In the genomic region with DNA sequence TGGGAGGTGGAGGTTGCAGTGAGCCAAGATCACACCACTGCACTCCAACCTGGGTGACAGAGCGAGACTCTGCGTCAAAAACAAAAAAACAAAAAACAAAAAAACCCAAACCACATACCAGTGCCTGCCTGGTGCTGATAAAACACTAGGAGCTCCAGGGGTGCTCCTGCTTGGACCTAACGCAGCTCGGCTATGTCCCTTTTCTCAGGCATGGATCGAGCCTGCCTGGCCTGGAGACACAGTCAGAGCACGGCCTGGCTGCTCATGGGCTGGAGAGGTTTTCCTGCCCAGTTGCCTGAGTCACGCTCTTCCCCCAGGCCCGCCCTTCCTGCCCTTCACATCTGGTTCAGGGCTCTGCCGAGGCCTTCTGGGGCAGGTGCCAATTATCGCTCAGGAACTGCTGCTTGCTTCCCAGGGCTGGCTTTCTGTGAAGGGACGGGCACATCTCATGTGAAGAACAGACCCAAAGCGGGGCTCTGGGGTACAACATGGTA, we compare ENCODE assay signal across 8 cellular contexts. TPM values are rescaled to one million over a fixed set of nuclear protein-coding genes. Genes with fewer than 3 reads are reported as not detected.
DNase-seq lines count a peak whose midpoint lies in the region; ATAC-seq, FAIRE-seq and TF ChIP-seq lines count a peak whose summit lies in the region.

No MANE protein-coding gene starts in this region.

- peak overlapping the region; percentile 71 for H3K27ac ChIP-seq in GM23248
- H3K27ac ChIP-seq in SJSA1 = no peak overlapping the region

- H2AFZ ChIP-seq in GM23248 = peak overlapping the region; percentile 65

- DNase-seq in GM23248 (peak; percentile 98), SJSA1 (ENCODE audit: low read depth in 1 of 2, low spot score in 2 of 2) (peak; percentile 36 to 72), glomerular visceral epithelial cell (ENCODE audit: extremely low spot score) (peak; percentile 81), skeletal muscle cell (ENCODE audit: low read depth) (peak; percentile 51), nephron progenitor cell (no peak), GM19239 (ENCODE audit: insufficient read length, low spot score) (no peak), DMS79 (lab: John Stamatoyannopoulos, UW) (no peak)

- H3K79me2 ChIP-seq in GM23248 (ENCODE audit: insufficient read depth) = no peaks in the 10 kb centered on the region

- H3K27me3 Mint-ChIP-seq in nephron progenitor cell (ENCODE audit: low read depth, poor library complexity) = no peaks in the 10 kb centered on the region

- no peaks in the 10 kb centered on the region for H3K9me3 ChIP-seq in GM23248 (ENCODE audit: low read depth)
- H3K9me3 ChIP-seq in SJSA1 (replicated peaks) = no peaks in the 10 kb centered on the region

- peaks cover 14% of the 10 kb centered on the region for H3K4me1 ChIP-seq in GM23248 (ENCODE audit: insufficient read depth)
- H3K4me1 ChIP-seq in SJSA1 (replicated peaks) = peaks cover 10% of the 10 kb centered on the region

- ATAC-seq in HG03095 (IDR thresholded peaks at IDR 0.05; ENCODE audit: unreplicated experiment) = no peak

- WGBS in GM23248 (ENCODE audit: low coverage in 1 of 2, low lambda C conversion rate in 2 of 2, missing lambda C conversion rate in 2 of 2), 2 experiments = 14 to 22% methylated on average over 12 of the region's 12 CpGs

- no peak overlapping the region for H3K27ac Mint-ChIP-seq in nephron progenitor cell

- H3K4me1 Mint-ChIP-seq in nephron progenitor cell = peaks cover 5% of the 10 kb centered on the region

- TF ChIP-seq CTCF in nephron progenitor cell (IDR thresholded peaks at IDR 0.05) = no peak

- H3K36me3 Mint-ChIP-seq in nephron progenitor cell (ENCODE audit: low read depth) = no peaks in the 10 kb centered on the region

- H4K20me1 ChIP-seq in GM23248 (ENCODE audit: insufficient read depth) = no peaks in the 10 kb centered on the region

- H3K4me3 Mint-ChIP-seq in nephron progenitor cell = no peak overlapping the region

- peak overlapping the region; percentile 40 for H3K4me2 ChIP-seq in GM23248 (ENCODE audit: unreplicated experiment)

- H3K4me3 ChIP-seq in GM23248 = no peak overlapping the region
- H3K4me3 ChIP-seq in SJSA1 = no peak overlapping the region
- no peak overlapping the region for H3K4me3 ChIP-seq in skeletal muscle cell (ENCODE audit: low read depth, low read length)

- H3K9ac ChIP-seq in GM23248 = peak overlapping the region; percentile 60

- FAIRE-seq in GM19239 (lab: Jason Lieb, UNC) = no peak

- in situ Hi-C loops in GM23248 (cut with MboI) = no loop called here

- H3K27me3 ChIP-seq in GM23248 (replicated peaks; ENCODE audit: insufficient read depth) (no peaks in the 10 kb centered on the region), SJSA1 (replicated peaks) (no peaks in the 10 kb centered on the region)

- H3F3A ChIP-seq in GM23248 (ENCODE audit: insufficient read depth) = peaks cover 13% of the 10 kb centered on the region

- H3K9me3 Mint-ChIP-seq in nephron progenitor cell = no peaks in the 10 kb centered on the region

- H3K36me3 ChIP-seq in GM23248 (ENCODE audit: low read depth) = no peaks in the 10 kb centered on the region
- peaks cover 4% of the 10 kb centered on the region for H3K36me3 ChIP-seq in SJSA1

- H3K9me2 ChIP-seq in GM23248 (ENCODE audit: insufficient read depth) = no peaks in the 10 kb centered on the region

RNA-seq across cellular contexts. Expression of gene NPFFR1, which starts 12.6 kb away (rescaled TPM):
- total RNA-seq in GM23248 (2014; rRNA removed; shearing (Covaris generic)) = not detected in 2 replicates
- not detected in 2 replicates for polyA plus RNA-seq in GM23248 (2016; fragmentation: Nextera tagmentation; extraction: Ambion mirVana)
- not detected in 2 replicates for total RNA-seq in SJSA1 (2014; rRNA removed; shearing (Covaris generic))

Comparison
In these comparisons a context has a peak if more than half of its experiments do, and no peak if none do; other contexts are left out.
1. DNase-seq: peak in GM23248 (single experiment), SJSA1 (2 of 2), glomerular visceral epithelial cell (single experiment) and skeletal muscle cell (single experiment); none in nephron progenitor cell (single experiment), GM19239 (single experiment) and DMS79 (single experiment).